In the genomic region with DNA sequence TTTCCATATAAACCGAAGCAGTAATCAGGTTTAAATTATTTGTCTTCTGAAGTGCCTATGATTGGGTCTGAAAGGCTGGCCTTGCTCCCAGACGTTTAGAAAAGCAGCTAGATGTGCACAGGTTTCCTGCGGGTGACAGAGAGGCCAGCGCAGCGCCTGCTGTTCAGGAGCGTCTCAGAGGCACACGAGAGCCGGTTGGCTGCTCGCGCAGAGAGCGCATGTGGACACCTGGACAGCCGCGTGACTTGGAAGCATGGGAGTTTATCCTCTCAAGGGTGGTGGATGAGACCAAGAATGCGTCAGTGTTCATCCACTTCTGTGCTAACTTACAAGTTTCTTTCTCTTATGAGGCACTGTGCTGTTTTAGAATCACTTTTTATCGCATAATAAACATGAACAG, we compare ENCODE assay signal across 23 cellular contexts.
DNase-seq lines count a peak whose midpoint lies in the region; ATAC-seq and TF ChIP-seq lines count a peak whose summit lies in the region.
"Had no signal": no experiment of that assay in that cellular context is flagged by ENCODE, and none has a peak within 500 bp of the region (broad histone marks: within the 10 kb centered on the region; RNA-seq: fewer than 3 reads in every experiment).

No MANE protein-coding gene starts in this region.

- H3K27me3 Mint-ChIP-seq in GM23338 (ENCODE audit: insufficient read depth, low read depth, poor library complexity) (no peaks in the 10 kb centered on the region), WTC11 (ENCODE audit: low read depth) (no peaks in the 10 kb centered on the region)
- H3K27me3 Mint-ChIP-seq in CD4-positive, alpha-beta memory T cell = no peaks in the 10 kb centered on the region
- H3K27me3 Mint-ChIP-seq: activated naive CD8-positive, alpha-beta T cell treated with anti-CD3 and anti-CD28 coated beads, Interleukin-2, amount 10 ng/mL, durations not matched to agents 7 days and 5 days; T-helper 17 cell had no signal

- peaks cover 11% of the 10 kb centered on the region for H3K4me1 Mint-ChIP-seq in GM23338
- H3K4me1 Mint-ChIP-seq in WTC11 = peaks cover 16% of the 10 kb centered on the region
- peaks cover 0 to 8% (median 5%) of the 10 kb centered on the region in 4 donors for H3K4me1 Mint-ChIP-seq in CD4-positive, alpha-beta memory T cell

- H3K4me3 Mint-ChIP-seq in GM23338 (no peak overlapping the region), WTC11 (no peak overlapping the region)
- no peak overlapping the region for H3K4me3 Mint-ChIP-seq in CD4-positive, alpha-beta memory T cell
- H3K4me3 Mint-ChIP-seq: activated naive CD8-positive, alpha-beta T cell treated with anti-CD3 and anti-CD28 coated beads, Interleukin-2, amount 10 ng/mL, durations not matched to agents 7 days and 5 days; T-helper 17 cell had no signal

- H3K9me3 Mint-ChIP-seq in GM23338 (no peaks in the 10 kb centered on the region), WTC11 (no peaks in the 10 kb centered on the region)
- H3K9me3 Mint-ChIP-seq in CD4-positive, alpha-beta memory T cell = no peaks in the 10 kb centered on the region
- H3K9me3 Mint-ChIP-seq: activated naive CD8-positive, alpha-beta T cell treated with anti-CD3 and anti-CD28 coated beads, Interleukin-2, amount 10 ng/mL, durations not matched to agents 7 days and 5 days had no signal

- H2AFZ ChIP-seq in GM23338 = no peak overlapping the region

- POLR2A ChIA-PET in WTC11 (lab: Charles Lee) = no interaction called here
- POLR2A ChIA-PET in CD4-positive, alpha-beta memory T cell (lab: Charles Lee; ENCODE audit: partially characterized antibody) = no interaction called here

- no peak overlapping the region for H3K27ac ChIP-seq in GM23338 (ENCODE audit: low read depth)
- no peak overlapping the region for H3K27ac ChIP-seq in CD4-positive, alpha-beta memory T cell (ENCODE audit: low read depth, low read length)
- H3K27ac ChIP-seq: C4-2B, SJSA1, VCaP had no signal

- no peak overlapping the region for H3K4me2 ChIP-seq in GM23338

- TF ChIP-seq CTCF in GM23338 (conservative IDR thresholded peaks at IDR 0.05; ENCODE audit: low read depth in 2 of 2) (no peak), WTC11 (IDR thresholded peaks at IDR 0.05) (no peak)

- H3K4me1 ChIP-seq in GM23338 (ENCODE audit: insufficient read depth) = no peaks in the 10 kb centered on the region
- H3K4me1 ChIP-seq in CD4-positive, alpha-beta memory T cell (ENCODE audit: insufficient read depth, low read length) = no peaks in the 10 kb centered on the region
- H3K4me1 ChIP-seq: SJSA1 had no signal

- H3K36me3 Mint-ChIP-seq in GM23338 (ENCODE audit: low read depth) (no peaks in the 10 kb centered on the region), WTC11 (no peaks in the 10 kb centered on the region)
- peaks cover 2 to 26% of the 10 kb centered on the region in 2 donors for H3K36me3 Mint-ChIP-seq in CD4-positive, alpha-beta memory T cell
- H3K36me3 Mint-ChIP-seq: activated naive CD8-positive, alpha-beta T cell treated with anti-CD3 and anti-CD28 coated beads, Interleukin-2, amount 10 ng/mL, durations not matched to agents 7 days and 5 days had no signal

- DNase-seq in GM23338 (ENCODE audit: low spot score) = no peak
- peak; percentile 85 for DNase-seq in NCI-H2107 treated with DMSO at 0.1 percent for 48 hours (lab: John Stamatoyannopoulos, UW; ENCODE audit: unreplicated experiment)
- DNase-seq in WTC11 (ENCODE audit: low spot score) = no peak
- DNase-seq in non-pigmented ciliary epithelial cell (ENCODE audit: low read depth) = peak; percentile 10
- no peak for DNase-seq in dermis blood vessel endothelial cell
- no peak for DNase-seq in CD4-positive, alpha-beta memory T cell
- DNase-seq in activated CD8-positive, alpha-beta memory T cell treated with anti-CD3 and anti-CD28 coated beads, Interleukin-2, amount 50 U/mL, for 4 hours = no peak
- no peak for DNase-seq in RKO (ENCODE audit: low spot score)
- DNase-seq: activated CD4-positive, alpha-beta T cell treated with anti-CD3 and anti-CD28 coated beads, Interleukin-2, amount 50 U/mL, for 1 hour; activated CD8-positive, alpha-beta memory T cell treated with anti-CD3 and anti-CD28 coated beads, Interleukin-2, amount 50 U/mL, for 48 hours; activated naive CD8-positive, alpha-beta T cell treated with anti-CD3 and anti-CD28 coated beads, Interleukin-2, amount 10 ng/mL, durations not matched to agents 7 days and 5 days; colonic mucosa; DMS 273 treated with DMSO at 0.1 percent for 48 hours; NCI-H1417; NCI-H526 treated with DMSO at 0.1 percent for 48 hours; nucleus accumbens; PC-3; retina; substantia nigra; T-helper 17 cell had no signal

- H3K27me3 ChIP-seq in GM23338 (ENCODE audit: insufficient read depth) = no peaks in the 10 kb centered on the region
- H3K27me3 ChIP-seq in CD4-positive, alpha-beta memory T cell (ENCODE audit: insufficient read depth, low read length) = no peaks in the 10 kb centered on the region
- H3K27me3 ChIP-seq: colonic mucosa, SJSA1 had no signal

- no peaks in the 10 kb centered on the region for H3K36me3 ChIP-seq in GM23338 (ENCODE audit: insufficient read depth)
- no peaks in the 10 kb centered on the region for H3K36me3 ChIP-seq in CD4-positive, alpha-beta memory T cell (ENCODE audit: insufficient read depth, low read length)
- H3K36me3 ChIP-seq: colonic mucosa, SJSA1 had no signal

- ATAC-seq in GM23338 (no peak), WTC11 (no peak)
- ATAC-seq: T-helper 17 cell had no signal

- no peaks in the 10 kb centered on the region for H3K9me3 ChIP-seq in CD4-positive, alpha-beta memory T cell (ENCODE audit: control insufficient read depth in 1 of 2, low read length in 2 of 2)
- H3K9me3 ChIP-seq: colonic mucosa, SJSA1 had no signal

- H3K79me2 ChIP-seq in GM23338 (replicated peaks; ENCODE audit: insufficient read depth) = no peaks in the 10 kb centered on the region

- no peaks in the 10 kb centered on the region for H3K9me2 ChIP-seq in GM23338 (ENCODE audit: insufficient read depth)

- no peak overlapping the region for H3K4me3 ChIP-seq in GM23338
- no peak overlapping the region for H3K4me3 ChIP-seq in CD4-positive, alpha-beta memory T cell (ENCODE audit: low read length in 2 of 2)
- H3K4me3 ChIP-seq: colonic mucosa, SJSA1 had no signal

- peak overlapping the region; percentile 76; the same call in 1 of the 2 replicates for H3K27ac Mint-ChIP-seq in GM23338
- H3K27ac Mint-ChIP-seq in WTC11 = peak overlapping the region; percentile 39
- no peak overlapping the region for H3K27ac Mint-ChIP-seq in CD4-positive, alpha-beta memory T cell
- H3K27ac Mint-ChIP-seq: activated naive CD8-positive, alpha-beta T cell treated with anti-CD3 and anti-CD28 coated beads, Interleukin-2, amount 10 ng/mL, durations not matched to agents 7 days and 5 days; T-helper 17 cell had no signal

- intact Hi-C loops in CD4-positive, alpha-beta memory T cell (cut with micrococcal nuclease) = no loop called here

- no peaks in the 10 kb centered on the region for H3F3A ChIP-seq in GM23338 (replicated peaks; ENCODE audit: low read depth)

- CTCF ChIA-PET in WTC11 (lab: Charles Lee) = no interaction called here
- CTCF ChIA-PET in CD4-positive, alpha-beta memory T cell (lab: Charles Lee; ENCODE audit: partially characterized antibody) = no interaction called here

- no peaks in the 10 kb centered on the region for H4K20me1 ChIP-seq in GM23338 (replicated peaks; ENCODE audit: insufficient read depth)

TF ChIP-seq in GM23338, 12 proteins besides CTCF, POLR2A, EP300 and RAD21 (continues in another document):
- TF ChIP-seq ZNF114 (CRISPR knock-in tag; IDR thresholded peaks at IDR 0.05) = no peak
- TF ChIP-seq NANOG (IDR thresholded peaks at IDR 0.05; ENCODE audit: borderline replicate concordance) = no peak
- TF ChIP-seq JUNB (IDR thresholded peaks at IDR 0.05; ENCODE audit: unreplicated experiment) = no peak
- TF ChIP-seq, protein P1, sequence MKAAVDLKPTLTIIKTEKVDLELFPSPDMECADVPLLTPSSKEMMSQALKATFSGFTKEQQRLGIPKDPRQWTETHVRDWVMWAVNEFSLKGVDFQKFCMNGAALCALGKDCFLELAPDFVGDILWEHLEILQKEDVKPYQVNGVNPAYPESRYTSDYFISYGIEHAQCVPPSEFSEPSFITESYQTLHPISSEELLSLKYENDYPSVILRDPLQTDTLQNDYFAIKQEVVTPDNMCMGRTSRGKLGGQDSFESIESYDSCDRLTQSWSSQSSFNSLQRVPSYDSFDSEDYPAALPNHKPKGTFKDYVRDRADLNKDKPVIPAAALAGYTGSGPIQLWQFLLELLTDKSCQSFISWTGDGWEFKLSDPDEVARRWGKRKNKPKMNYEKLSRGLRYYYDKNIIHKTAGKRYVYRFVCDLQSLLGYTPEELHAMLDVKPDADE (IDR thresholded peaks at IDR 0.05) = no peak
- TF ChIP-seq POLR2AphosphoS5 (IDR thresholded peaks at IDR 0.05; ENCODE audit: low read depth) = no peak
- no peak for TF ChIP-seq CREB1 (CRISPR knock-in tag; IDR thresholded peaks at IDR 0.05; ENCODE audit: low read depth)
- no peak for TF ChIP-seq EZH2 (IDR thresholded peaks at IDR 0.05; ENCODE audit: low read depth, unreplicated experiment)

TF ChIP-seq in WTC11, 78 proteins besides CTCF, POLR2A, EP300 and RAD21 (continues in another document):
- TF ChIP-seq ZNF121 (CRISPR knock-in tag; IDR thresholded peaks at IDR 0.05) (no peak), ATF1 (CRISPR knock-in tag; IDR thresholded peaks at IDR 0.05) (no peak), ZNF396 (CRISPR knock-in tag; IDR thresholded peaks at IDR 0.05; ENCODE audit: borderline replicate concordance) (no peak)

Comparison
In these comparisons a context has a peak if more than half of its experiments do, and no peak if none do; other contexts are left out.
1. DNase-seq: peak in NCI-H2107 treated with DMSO at 0.1 percent for 48 hours (single experiment) and non-pigmented ciliary epithelial cell (single experiment); none in GM23338 (single experiment), WTC11 (single experiment), dermis blood vessel endothelial cell (single experiment), CD4-positive, alpha-beta memory T cell (0 of 5), activated CD8-positive, alpha-beta memory T cell treated with anti-CD3 and anti-CD28 coated beads, Interleukin-2, amount 50 U/mL, for 4 hours (single experiment) and RKO (single experiment).
2. H3K27ac Mint-ChIP-seq: peak in GM23338 (single experiment) and WTC11 (single experiment); none in CD4-positive, alpha-beta memory T cell (0 of 7).